8 cellular contexts compared by ENCODE assay signal in genomic region chr6:158026054-158026900, GRCh38. TPM values are rescaled to one million over a fixed set of nuclear protein-coding genes. Genes with fewer than 3 reads are reported as not detected.
DNase-seq lines count a peak whose midpoint lies in the region; ATAC-seq and TF ChIP-seq lines count a peak whose summit lies in the region.

No MANE protein-coding gene starts in this region.

- peak; percentile 62; the same call in 1 of the 2 replicates for TF ChIP-seq POLR2A in IMR-90 (IDR thresholded peaks at IDR 0.05; ENCODE audit: low read depth, low read length)
- no peak for TF ChIP-seq POLR2A in uterus (IDR thresholded peaks at IDR 0.05)

- H4K20me1 ChIP-seq in IMR-90 (ENCODE audit: insufficient read depth, low read length), result no peaks in the 10 kb centered on the region

- H3K23ac ChIP-seq in IMR-90 (ENCODE audit: low read depth, low read length), result peak overlapping the region; percentile 93

- POLR2A ChIA-PET in IMR-90 (lab: Charles Lee; ENCODE audit: unreplicated experiment), result interaction anchor here (0.6 kb wide), 1 partner anchor 45 kb away, joined by 3 read pairs; no protein-coding TSS in a partner anchor

- in situ Hi-C loops in IMR-90 (cut with MboI; ENCODE audit: low sequenced_read_pairs), result no loop called here

- intact Hi-C loops in IMR-90 (cut with micrococcal nuclease), result loop anchor here (2.0 kb wide), 1 partner anchor 15 kb away; no protein-coding TSS in a partner anchor
- intact Hi-C loops in uterus (cut with DNase I; ENCODE audit: low total_unique reads), result no loop called here

- H3K9ac ChIP-seq in IMR-90 (ENCODE audit: low read depth, low read length) (peak overlapping the region; percentile 45), rectal smooth muscle tissue (ENCODE audit: low read length) (no peak overlapping the region)

- no peaks in the 10 kb centered on the region for H3K9me3 ChIP-seq in IMR-90 (ENCODE audit: control insufficient read depth, insufficient read depth, low read length)
- no peaks in the 10 kb centered on the region for H3K9me3 ChIP-seq in uterus

- peak overlapping the region; percentile 99 for H2AK9ac ChIP-seq in IMR-90 (replicated peaks; ENCODE audit: low read depth, low read length, poor library complexity)

- peak; percentile 42 for TF ChIP-seq CTCF in IMR-90 (conservative IDR thresholded peaks at IDR 0.05; ENCODE audit: low read depth, low read length)
- TF ChIP-seq CTCF in uterus (IDR thresholded peaks at IDR 0.05), result peak; percentile 52 to 69 (median 58)

- peak overlapping the region; percentile 99 for H2AK5ac ChIP-seq in IMR-90 (ENCODE audit: low read depth, low read length)

- no peak overlapping the region for H3K4me3 ChIP-seq in IMR-90 (ENCODE audit: insufficient read depth, low read depth, low read length)
- H3K4me3 ChIP-seq in rectal smooth muscle tissue (ENCODE audit: low read length), result peak overlapping the region; percentile 38
- no peak overlapping the region for H3K4me3 ChIP-seq in uterus

- peaks cover 11% of the 10 kb centered on the region for H3K36me3 ChIP-seq in IMR-90 (ENCODE audit: control insufficient read depth, insufficient read depth, low read length)
- H3K36me3 ChIP-seq in rectal smooth muscle tissue (ENCODE audit: control insufficient read depth, insufficient read depth, low read length), result no peaks in the 10 kb centered on the region
- H3K36me3 ChIP-seq in uterus, result no peaks in the 10 kb centered on the region

- peak overlapping the region; percentile 41 for H3K4me2 ChIP-seq in IMR-90 (ENCODE audit: low read depth, low read length)

- H3K56ac ChIP-seq in IMR-90 (ENCODE audit: extremely low read depth, insufficient read depth, low read length), result peak overlapping the region; percentile 92

- no TSS peak for BruUV-seq in IMR-90 (replicated peaks; lab: Mats Ljungman, UMichigan)

- H3K27me3 ChIP-seq in IMR-90 (ENCODE audit: control insufficient read depth, insufficient read depth, low read length), result no peaks in the 10 kb centered on the region
- no peaks in the 10 kb centered on the region for H3K27me3 ChIP-seq in rectal smooth muscle tissue (ENCODE audit: control insufficient read depth, insufficient read depth, low read length)
- H3K27me3 ChIP-seq in uterus, result no peaks in the 10 kb centered on the region

- H3K18ac ChIP-seq in IMR-90 (ENCODE audit: low read depth, low read length), result peak overlapping the region; percentile 66

- peak overlapping the region; percentile 85 for H2AFZ ChIP-seq in IMR-90 (replicated peaks; ENCODE audit: low read length, poor library complexity)

- H3K4ac ChIP-seq in IMR-90 (ENCODE audit: low read depth, low read length), result peak overlapping the region; percentile 98

- H3K27ac ChIP-seq in IMR-90 (ENCODE audit: insufficient read depth, low read length), result peak overlapping the region; percentile 93
- H3K27ac ChIP-seq in rectal smooth muscle tissue (ENCODE audit: low read depth, low read length), result peak overlapping the region; percentile 42
- H3K27ac ChIP-seq in uterus, result peak overlapping the region; percentile 89 to 97

- DNase-seq in DMS79 (lab: John Stamatoyannopoulos, UW), result peak; percentile 99
- DNase-seq in IMR-90, result peak; percentile 99
- DNase-seq in SHP77 treated with DMSO at 0.1 percent for 48 hours (lab: John Stamatoyannopoulos, UW), result peak; percentile 93
- DNase-seq in activated naive CD4-positive, alpha-beta T cell (lab: John Stamatoyannopoulos, UW), result peak; percentile 52 to 74 (median 68)
- DNase-seq in globus pallidus (ENCODE audit: low spot score), result peak; percentile 82
- DNase-seq in uterus, result peak; percentile 96

- peak overlapping the region; percentile 64 to 91 for H4K8ac ChIP-seq in IMR-90 (ENCODE audit: low read depth in 2 of 2, low read length in 2 of 2)

- peak overlapping the region; percentile 78 for H4K91ac ChIP-seq in IMR-90 (ENCODE audit: insufficient read depth, low read depth, low read length)

- H3K79me1 ChIP-seq in IMR-90 (ENCODE audit: low read depth in 1 of 2, low read length in 2 of 2), result peaks cover 22 to 87% of the 10 kb centered on the region in 2 experiments; a peak in 3 of 4 replicates

- peaks cover 36% of the 10 kb centered on the region for H3K4me1 ChIP-seq in IMR-90 (ENCODE audit: control insufficient read depth, insufficient read depth, low read length)
- peaks cover 13% of the 10 kb centered on the region for H3K4me1 ChIP-seq in rectal smooth muscle tissue (ENCODE audit: control insufficient read depth, insufficient read depth, low read length)
- peaks cover 7 to 25% of the 10 kb centered on the region in 2 donors for H3K4me1 ChIP-seq in uterus

- peak overlapping the region; percentile 80 for H4K5ac ChIP-seq in IMR-90 (ENCODE audit: low read depth, low read length)

- CTCF ChIA-PET in IMR-90 (lab: Yijun Ruan, JAX), result interaction anchor here (0.5 to 1.2 kb wide), 7 partner anchors 10 to 88 kb away, joined by 3 to 5 read pairs (median 3); no protein-coding TSS in a partner anchor

- H2BK20ac ChIP-seq in IMR-90 (ENCODE audit: low read depth, low read length), result peak overlapping the region; percentile 95

- peak overlapping the region; percentile 82 for H2BK15ac ChIP-seq in IMR-90 (ENCODE audit: low read depth, low read length)

- TF ChIP-seq RAD21 in IMR-90 (IDR thresholded peaks at IDR 0.05; ENCODE audit: low read length), result peak; percentile 3; the same call in 1 of the 2 replicates

- peaks cover 24% of the 10 kb centered on the region for H3K9me1 ChIP-seq in IMR-90 (ENCODE audit: insufficient read depth, low read length)

- H3K14ac ChIP-seq in IMR-90 (replicated peaks; ENCODE audit: low read depth, low read length), result peak overlapping the region; percentile 84

- H2BK120ac ChIP-seq in IMR-90 (ENCODE audit: low read depth, low read length), result peak overlapping the region; percentile 97

- dilution Hi-C loops in IMR-90 (cut with HindIII; ENCODE audit: low sequenced_read_pairs, unreplicated experiment), result no loop called here

- H2BK5ac ChIP-seq in IMR-90 (ENCODE audit: low read depth, low read length, poor library complexity, severe bottlenecking), result peak overlapping the region; percentile 98

- ATAC-seq in GM21529 (IDR thresholded peaks at IDR 0.05; ENCODE audit: unreplicated experiment) (peak; percentile 82), IMR-90 (ENCODE audit: low read depth) (peak; percentile 70)

- 0% methylated on average over 5 of the region's 21 CpGs; no CpG with 5 or more reads in 1 of the 2 experiments for WGBS in IMR-90 (ENCODE audit: extremely low coverage in 2 of 2, insufficient read length in 1 of 2), 2 experiments

TF ChIP-seq in IMR-90, 13 proteins besides CTCF, POLR2A, EP300 and RAD21:
- no peak; the same call in 1 of the 2 replicates for TF ChIP-seq CHD1 (IDR thresholded peaks at IDR 0.05; ENCODE audit: low read depth, low read length)
- TF ChIP-seq RFX5 (IDR thresholded peaks at IDR 0.05; ENCODE audit: low read depth, low read length), result no peak
- TF ChIP-seq NFE2L2 (IDR thresholded peaks at IDR 0.05; ENCODE audit: low read depth, low read length), result no peak
- TF ChIP-seq MAZ (IDR thresholded peaks at IDR 0.05; ENCODE audit: borderline replicate concordance, low read depth, low read length), result peak; percentile 92
- TF ChIP-seq MAFK (IDR thresholded peaks at IDR 0.05; ENCODE audit: low read depth, low read length), result peak; percentile 67
- TF ChIP-seq RCOR1 (IDR thresholded peaks at IDR 0.05; ENCODE audit: insufficient replicate concordance, low read length), result no peak
- TF ChIP-seq SMC3 (IDR thresholded peaks at IDR 0.05; ENCODE audit: low read depth, low read length), result peak; percentile 3; the same call in 1 of the 2 replicates
- TF ChIP-seq MXI1 (IDR thresholded peaks at IDR 0.05; ENCODE audit: borderline replicate concordance, low read depth, low read length), result no peak
- TF ChIP-seq, protein P1, sequence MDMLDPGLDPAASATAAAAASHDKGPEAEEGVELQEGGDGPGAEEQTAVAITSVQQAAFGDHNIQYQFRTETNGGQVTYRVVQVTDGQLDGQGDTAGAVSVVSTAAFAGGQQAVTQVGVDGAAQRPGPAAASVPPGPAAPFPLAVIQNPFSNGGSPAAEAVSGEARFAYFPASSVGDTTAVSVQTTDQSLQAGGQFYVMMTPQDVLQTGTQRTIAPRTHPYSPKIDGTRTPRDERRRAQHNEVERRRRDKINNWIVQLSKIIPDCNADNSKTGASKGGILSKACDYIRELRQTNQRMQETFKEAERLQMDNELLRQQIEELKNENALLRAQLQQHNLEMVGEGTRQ (IDR thresholded peaks at IDR 0.05; ENCODE audit: low read depth, low read length), result 0 out of 2 replicates have a peak, but pooled peaks have one; percentile 8
- TF ChIP-seq BHLHE40 (IDR thresholded peaks at IDR 0.05; ENCODE audit: low read depth, low read length), result peak; percentile 47; the same call in 1 of the 2 replicates
- TF ChIP-seq CEBPB (IDR thresholded peaks at IDR 0.05; ENCODE audit: low read depth, low read length), result peak; percentile 48
- TF ChIP-seq, protein P2, sequence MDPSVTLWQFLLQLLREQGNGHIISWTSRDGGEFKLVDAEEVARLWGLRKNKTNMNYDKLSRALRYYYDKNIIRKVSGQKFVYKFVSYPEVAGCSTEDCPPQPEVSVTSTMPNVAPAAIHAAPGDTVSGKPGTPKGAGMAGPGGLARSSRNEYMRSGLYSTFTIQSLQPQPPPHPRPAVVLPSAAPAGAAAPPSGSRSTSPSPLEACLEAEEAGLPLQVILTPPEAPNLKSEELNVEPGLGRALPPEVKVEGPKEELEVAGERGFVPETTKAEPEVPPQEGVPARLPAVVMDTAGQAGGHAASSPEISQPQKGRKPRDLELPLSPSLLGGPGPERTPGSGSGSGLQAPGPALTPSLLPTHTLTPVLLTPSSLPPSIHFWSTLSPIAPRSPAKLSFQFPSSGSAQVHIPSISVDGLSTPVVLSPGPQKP (IDR thresholded peaks at IDR 0.05; ENCODE audit: borderline replicate concordance, low read depth, low read length), result no peak
- peak; percentile 81 for TF ChIP-seq FOS (IDR thresholded peaks at IDR 0.05; ENCODE audit: low read depth, low read length)

RNA-seq across cellular contexts. Expression of gene SYNJ2, which starts 44.6 kb away (rescaled TPM):
- total RNA-seq in IMR-90 (2012; rRNA removed) (43.3 and 45.2 TPM in 2 replicates), uterus (10 to 100 TPM in 2 of 4 donors, 1 to 10 TPM in 2; 9.5 to 32.2 (median 13.5) TPM)
- 40.8 and 45.6 TPM in 2 replicates for polyA plus RNA-seq in IMR-90 (2012; rRNA removed)
- 21.2 and 29.0 TPM in 2 replicates for polyA plus RNA-seq in IMR-90 (2012; cell fraction: cytosol; rRNA removed)
- 45.7 and 64.6 TPM in 2 replicates for polyA plus RNA-seq in IMR-90 (2012; cell fraction: nucleus; rRNA removed; ENCODE audit: low replicate concordance)

Comparison
In these comparisons a context has a peak if more than half of its experiments do, and no peak if none do; other contexts are left out.
1. H3K27ac ChIP-seq: peak in every context shown above with its lines; median percentile 93 in IMR-90; 93 in uterus; 42 in rectal smooth muscle tissue.